Comparison of ENCODE assay signal across 9 cellular contexts in the genomic region with DNA sequence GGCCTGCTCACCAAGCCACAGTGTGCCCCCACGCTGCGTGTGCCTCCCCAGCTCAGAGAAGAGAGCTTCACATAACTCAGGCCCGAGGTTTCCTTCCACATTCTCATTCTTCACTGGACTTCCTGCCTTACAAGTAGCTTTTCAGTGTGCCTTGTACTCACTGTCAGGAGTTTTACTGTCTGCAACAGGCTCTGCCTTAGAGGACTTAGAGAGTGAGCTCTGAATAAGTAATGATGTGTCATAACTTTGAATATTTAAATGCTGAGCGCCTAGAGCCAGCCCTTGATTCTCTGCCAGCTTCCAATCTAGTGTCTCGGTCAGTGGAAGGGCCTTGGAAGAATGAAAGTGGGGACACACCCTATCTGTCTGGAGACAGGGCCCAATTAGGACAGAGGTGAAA. TPM values are rescaled to one million over a fixed set of nuclear protein-coding genes. Genes with fewer than 3 reads are reported as not detected.
DNase-seq lines count a peak whose midpoint lies in the region; ATAC-seq, FAIRE-seq and TF ChIP-seq lines count a peak whose summit lies in the region.
"Had no signal": no experiment of that assay in that cellular context is flagged by ENCODE, and none has a peak within 500 bp of the region (broad histone marks: within the 10 kb centered on the region; RNA-seq: fewer than 3 reads in every experiment).

No MANE protein-coding gene starts in this region.

- H3K4me3 Mint-ChIP-seq in activated CD4-positive, alpha-beta T cell treated with anti-CD3 and anti-CD28 coated beads, Interleukin-2, amount 10 ng/mL, durations not matched to agents 24 days and 14 days: no peak overlapping the region

- no peaks in the 10 kb centered on the region for H3K9me3 Mint-ChIP-seq in activated CD4-positive, alpha-beta T cell treated with anti-CD3 and anti-CD28 coated beads, Interleukin-2, amount 10 ng/mL, durations not matched to agents 24 days and 14 days

- no peaks in the 10 kb centered on the region for H3K4me1 ChIP-seq in pancreas

- no peaks in the 10 kb centered on the region for H3K9me3 ChIP-seq in pancreas

- DNase-seq in AG08395 (ENCODE audit: low spot score): peak; percentile 84
- DNase-seq in RPMI7951 (ENCODE audit: low read depth): peak; percentile 93
- peak; percentile 94 for DNase-seq in fibroblast of mammary gland (ENCODE audit: low read depth)
- DNase-seq in pancreas: no peak
- DNase-seq in NCI-H2107 treated with DMSO at 0.1 percent for 48 hours (lab: John Stamatoyannopoulos, UW; ENCODE audit: unreplicated experiment): no peak
- no peak for DNase-seq in NCI-H2107 (lab: John Stamatoyannopoulos, UW)
- DNase-seq in activated CD4-positive, alpha-beta T cell treated with anti-CD3 and anti-CD28 coated beads, Interleukin-2, amount 10 ng/mL, durations not matched to agents 24 days and 14 days: no peak

- FAIRE-seq in pancreas (lab: Jason Lieb, UNC): peak; percentile 63
- FAIRE-seq: TTC549 had no signal

- H3K27me3 Mint-ChIP-seq in activated CD4-positive, alpha-beta T cell treated with anti-CD3 and anti-CD28 coated beads, Interleukin-2, amount 10 ng/mL, durations not matched to agents 24 days and 14 days: peaks cover 12% of the 10 kb centered on the region

- no peaks in the 10 kb centered on the region for H3K4me1 Mint-ChIP-seq in activated CD4-positive, alpha-beta T cell treated with anti-CD3 and anti-CD28 coated beads, Interleukin-2, amount 10 ng/mL, durations not matched to agents 24 days and 14 days

- intact Hi-C loops in pancreas (cut with DNase I): no loop called here
- intact Hi-C loops in activated CD4-positive, alpha-beta T cell treated with anti-CD3 and anti-CD28 coated beads, Interleukin-2, amount 10 ng/mL, durations not matched to agents 24 days and 14 days (cut with micrococcal nuclease): no loop called here

- H3K36me3 ChIP-seq in pancreas: peaks cover 0 to 13% (median 0%) of the 10 kb centered on the region in 3 donors

- no peak overlapping the region for H3K27ac Mint-ChIP-seq in activated CD4-positive, alpha-beta T cell treated with anti-CD3 and anti-CD28 coated beads, Interleukin-2, amount 10 ng/mL, durations not matched to agents 24 days and 14 days

- no peaks in the 10 kb centered on the region for H3K27me3 ChIP-seq in pancreas

- TF ChIP-seq CTCF in fibroblast of mammary gland (conservative IDR thresholded peaks at IDR 0.05; ENCODE audit: control insufficient read depth, insufficient read depth, low read depth, low read length) (no peak), pancreas (IDR thresholded peaks at IDR 0.05) (no peak)

- no peak overlapping the region for H3K4me3 ChIP-seq in fibroblast of mammary gland (ENCODE audit: control insufficient read depth, low read depth, low read length)
- no peak overlapping the region for H3K4me3 ChIP-seq in pancreas

- ATAC-seq in pancreas (peak in 3 of 4 donors; percentile 49 to 80 (median 64)), HG03439 (IDR thresholded peaks at IDR 0.05; ENCODE audit: unreplicated experiment) (no peak)

- H3K27ac ChIP-seq in pancreas: peak overlapping the region in 1 of 4 donors; percentile 33

- WGBS in pancreas, 2 donors: 78 to 84% methylated on average over 5 of the region's 5 CpGs

- no peaks in the 10 kb centered on the region for H3K36me3 Mint-ChIP-seq in activated CD4-positive, alpha-beta T cell treated with anti-CD3 and anti-CD28 coated beads, Interleukin-2, amount 10 ng/mL, durations not matched to agents 24 days and 14 days (ENCODE audit: low read depth)

RNA-seq across cellular contexts. Expression of gene ITGB5, which starts 41.8 kb away (rescaled TPM):
- total RNA-seq in RPMI7951 (2014; rRNA removed; shearing (Covaris generic)): 287 and 363 TPM in 2 replicates
- total RNA-seq in pancreas: 10 to 100 TPM; 18.9 to 69.9 (median 27.2) TPM
- polyA plus RNA-seq in pancreas: 10 to 100 TPM in 1 of 2 donors, 1 to 10 TPM in 1; 9.5 to 15.1 TPM
- 2.1 and 2.2 TPM in 2 replicates for total RNA-seq in activated CD4-positive, alpha-beta T cell treated with anti-CD3 and anti-CD28 coated beads, Interleukin-2, amount 10 ng/mL, durations not matched to agents 24 days and 14 days

Comparison
In these comparisons a context has a peak if more than half of its experiments do, and no peak if none do; other contexts are left out.
1. DNase-seq: peak in AG08395 (single experiment), RPMI7951 (single experiment) and fibroblast of mammary gland (single experiment); none in pancreas (0 of 6), NCI-H2107 treated with DMSO at 0.1 percent for 48 hours (single experiment), NCI-H2107 (single experiment) and activated CD4-positive, alpha-beta T cell treated with anti-CD3 and anti-CD28 coated beads, Interleukin-2, amount 10 ng/mL, durations not matched to agents 24 days and 14 days (single experiment).